1 cellular context compared by ENCODE assay signal in the genomic region with DNA sequence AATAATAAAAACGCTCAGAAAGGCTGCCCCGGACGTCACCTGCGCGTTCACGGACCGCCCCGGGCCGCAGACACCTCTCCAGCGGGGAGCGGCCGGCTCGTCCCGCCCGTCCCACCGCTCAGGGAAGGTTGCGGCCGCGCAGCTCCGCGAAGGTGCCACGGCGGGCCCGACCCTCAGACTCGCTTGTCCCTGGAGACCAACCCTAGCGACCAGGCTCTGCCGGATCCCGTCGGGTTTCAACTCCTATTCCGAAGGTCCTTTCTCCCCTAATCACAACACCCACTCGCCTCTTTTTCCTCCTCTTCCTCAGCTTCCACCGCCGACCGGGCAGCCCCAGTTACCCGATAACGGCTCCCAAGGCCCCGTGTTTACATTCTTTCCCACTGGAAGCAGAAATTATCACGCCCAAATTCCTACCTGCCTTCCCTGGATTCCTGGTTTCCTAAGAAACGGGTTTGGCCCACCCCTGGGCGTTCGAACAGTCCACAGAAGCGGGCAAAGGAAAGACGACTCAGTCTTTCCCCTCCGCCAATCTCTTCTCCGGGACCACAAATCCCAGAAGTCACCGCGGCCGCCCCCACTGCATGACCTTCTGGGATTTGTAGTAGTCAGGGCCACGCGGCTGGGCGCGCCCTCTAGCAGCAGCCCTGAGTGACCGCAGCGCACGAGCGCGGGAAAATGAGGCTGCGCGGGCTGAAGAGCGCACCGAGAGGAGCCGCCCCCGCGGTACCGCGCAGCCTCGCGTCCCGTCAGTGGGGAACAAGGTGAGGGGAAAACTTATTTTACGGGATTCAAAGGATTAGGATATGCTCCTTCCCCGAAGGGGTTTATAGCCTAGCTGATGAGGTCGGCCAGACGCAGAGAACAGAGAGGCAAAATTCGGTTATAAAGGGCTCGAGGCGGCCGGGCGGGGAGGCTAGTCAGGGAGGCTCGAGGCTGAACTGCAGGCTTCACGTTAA.
A peak's percentile ranks its signal among the peaks of the same experiment; 100 is the strongest.
TF ChIP-seq lines count a peak whose summit lies in the region.

A gene with protein sequence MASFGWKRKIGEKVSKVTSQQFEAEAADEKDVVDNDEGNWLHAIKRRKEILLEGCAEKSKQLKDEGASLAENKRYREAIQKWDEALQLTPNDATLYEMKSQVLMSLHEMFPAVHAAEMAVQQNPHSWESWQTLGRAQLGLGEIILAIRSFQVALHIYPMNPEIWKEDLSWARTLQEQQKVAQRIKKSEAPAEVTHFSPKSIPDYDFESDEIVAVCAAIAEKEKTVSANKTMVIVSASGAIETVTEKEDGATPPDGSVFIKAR (minus strand): TSS at position 555 of the 959 bp plus-strand sequence. CDS start 8,943 bp downstream, outside the sequence.

TF ChIP-seq in HepG2, 621 proteins besides CTCF, POLR2A, EP300 and RAD21 (continued from another document and continues in another):
- TF ChIP-seq, protein P1, sequence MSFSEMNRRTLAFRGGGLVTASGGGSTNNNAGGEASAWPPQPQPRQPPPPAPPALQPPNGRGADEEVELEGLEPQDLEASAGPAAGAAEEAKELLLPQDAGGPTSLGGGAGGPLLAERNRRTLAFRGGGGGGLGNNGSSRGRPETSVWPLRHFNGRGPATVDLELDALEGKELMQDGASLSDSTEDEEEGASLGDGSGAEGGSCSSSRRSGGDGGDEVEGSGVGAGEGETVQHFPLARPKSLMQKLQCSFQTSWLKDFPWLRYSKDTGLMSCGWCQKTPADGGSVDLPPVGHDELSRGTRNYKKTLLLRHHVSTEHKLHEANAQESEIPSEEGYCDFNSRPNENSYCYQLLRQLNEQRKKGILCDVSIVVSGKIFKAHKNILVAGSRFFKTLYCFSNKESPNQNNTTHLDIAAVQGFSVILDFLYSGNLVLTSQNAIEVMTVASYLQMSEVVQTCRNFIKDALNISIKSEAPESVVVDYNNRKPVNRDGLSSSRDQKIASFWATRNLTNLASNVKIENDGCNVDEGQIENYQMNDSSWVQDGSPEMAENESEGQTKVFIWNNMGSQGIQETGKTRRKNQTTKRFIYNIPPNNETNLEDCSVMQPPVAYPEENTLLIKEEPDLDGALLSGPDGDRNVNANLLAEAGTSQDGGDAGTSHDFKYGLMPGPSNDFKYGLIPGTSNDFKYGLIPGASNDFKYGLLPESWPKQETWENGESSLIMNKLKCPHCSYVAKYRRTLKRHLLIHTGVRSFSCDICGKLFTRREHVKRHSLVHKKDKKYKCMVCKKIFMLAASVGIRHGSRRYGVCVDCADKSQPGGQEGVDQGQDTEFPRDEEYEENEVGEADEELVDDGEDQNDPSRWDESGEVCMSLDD (CRISPR knock-in tag; IDR thresholded peaks at IDR 0.05; ENCODE audit: borderline replicate concordance) = no peak
- TF ChIP-seq, protein P2, sequence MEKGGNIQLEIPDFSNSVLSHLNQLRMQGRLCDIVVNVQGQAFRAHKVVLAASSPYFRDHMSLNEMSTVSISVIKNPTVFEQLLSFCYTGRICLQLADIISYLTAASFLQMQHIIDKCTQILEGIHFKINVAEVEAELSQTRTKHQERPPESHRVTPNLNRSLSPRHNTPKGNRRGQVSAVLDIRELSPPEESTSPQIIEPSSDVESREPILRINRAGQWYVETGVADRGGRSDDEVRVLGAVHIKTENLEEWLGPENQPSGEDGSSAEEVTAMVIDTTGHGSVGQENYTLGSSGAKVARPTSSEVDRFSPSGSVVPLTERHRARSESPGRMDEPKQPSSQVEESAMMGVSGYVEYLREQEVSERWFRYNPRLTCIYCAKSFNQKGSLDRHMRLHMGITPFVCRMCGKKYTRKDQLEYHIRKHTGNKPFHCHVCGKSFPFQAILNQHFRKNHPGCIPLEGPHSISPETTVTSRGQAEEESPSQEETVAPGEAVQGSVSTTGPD (CRISPR knock-in tag; IDR thresholded peaks at IDR 0.05) = no peak
- TF ChIP-seq ZNF629 (CRISPR knock-in tag; conservative IDR thresholded peaks at IDR 0.05) (no peak), ETV6 (CRISPR knock-in tag; conservative IDR thresholded peaks at IDR 0.05) (peak; percentile 64; the same call in 1 of the 2 replicates), TMF1 (CRISPR knock-in tag; IDR thresholded peaks at IDR 0.05; ENCODE audit: low read depth) (no peak), CBX5 (CRISPR knock-in tag; IDR thresholded peaks at IDR 0.05; ENCODE audit: borderline replicate concordance) (peak; percentile 74; the same call in 1 of the 2 replicates), ZBTB3 (CRISPR knock-in tag; IDR thresholded peaks at IDR 0.05; ENCODE audit: borderline replicate concordance, low read depth) (no peak; the same call in 1 of the 2 replicates), RARG (CRISPR knock-in tag; IDR thresholded peaks at IDR 0.05; ENCODE audit: low read depth) (no peak), SALL1 (CRISPR knock-in tag; IDR thresholded peaks at IDR 0.05) (peak; percentile 92), ZNF160 (CRISPR knock-in tag; IDR thresholded peaks at IDR 0.05) (peak; percentile 38; the same call in 1 of the 2 replicates), NR2F2 (IDR thresholded peaks at IDR 0.05; ENCODE audit: borderline replicate concordance, low read depth) (peak; percentile 23; the same call in 1 of the 2 replicates), EHMT2 (IDR thresholded peaks at IDR 0.05; ENCODE audit: borderline replicate concordance, low read depth, low read length) (no peak), RFX1 (IDR thresholded peaks at IDR 0.05) (no peak), ZNF567 (CRISPR knock-in tag; IDR thresholded peaks at IDR 0.05; ENCODE audit: borderline replicate concordance) (no peak; the same call in 1 of the 2 replicates), ZNF33B (CRISPR knock-in tag; IDR thresholded peaks at IDR 0.05) (peak; percentile 50; the same call in 1 of the 2 replicates), ZNF788 (CRISPR knock-in tag; IDR thresholded peaks at IDR 0.05; ENCODE audit: borderline replicate concordance) (peak; percentile 83; the same call in 1 of the 2 replicates), PHF20 (CRISPR knock-in tag; IDR thresholded peaks at IDR 0.05) (peak; percentile 56), GATA4 (IDR thresholded peaks at IDR 0.05; ENCODE audit: borderline replicate concordance, low read depth) (0 out of 2 replicates have a peak, but pooled peaks have one; percentile 18), NR2F6 (IDR thresholded peaks at IDR 0.05) (0 out of 2 replicates have a peak, but pooled peaks have one; percentile 11), NR2F6 (CRISPR knock-in tag; IDR thresholded peaks at IDR 0.05) (peak; percentile 71), ZBTB20 (CRISPR knock-in tag; IDR thresholded peaks at IDR 0.05; ENCODE audit: borderline replicate concordance, low read depth) (no peak), ZNF431 (CRISPR knock-in tag; IDR thresholded peaks at IDR 0.05; ENCODE audit: borderline replicate concordance, low read depth) (no peak), ZNF496 (CRISPR knock-in tag; IDR thresholded peaks at IDR 0.05; ENCODE audit: insufficient replicate concordance) (no peak), ZNF678 (CRISPR knock-in tag; IDR thresholded peaks at IDR 0.05) (peak; percentile 47; the same call in 1 of the 2 replicates), GABPB1 (CRISPR knock-in tag; IDR thresholded peaks at IDR 0.05) (peak; percentile 93), TBL1XR1 (IDR thresholded peaks at IDR 0.05; ENCODE audit: borderline replicate concordance, low read length, partially characterized antibody) (peak; percentile 33)
- TF ChIP-seq, protein P3, sequence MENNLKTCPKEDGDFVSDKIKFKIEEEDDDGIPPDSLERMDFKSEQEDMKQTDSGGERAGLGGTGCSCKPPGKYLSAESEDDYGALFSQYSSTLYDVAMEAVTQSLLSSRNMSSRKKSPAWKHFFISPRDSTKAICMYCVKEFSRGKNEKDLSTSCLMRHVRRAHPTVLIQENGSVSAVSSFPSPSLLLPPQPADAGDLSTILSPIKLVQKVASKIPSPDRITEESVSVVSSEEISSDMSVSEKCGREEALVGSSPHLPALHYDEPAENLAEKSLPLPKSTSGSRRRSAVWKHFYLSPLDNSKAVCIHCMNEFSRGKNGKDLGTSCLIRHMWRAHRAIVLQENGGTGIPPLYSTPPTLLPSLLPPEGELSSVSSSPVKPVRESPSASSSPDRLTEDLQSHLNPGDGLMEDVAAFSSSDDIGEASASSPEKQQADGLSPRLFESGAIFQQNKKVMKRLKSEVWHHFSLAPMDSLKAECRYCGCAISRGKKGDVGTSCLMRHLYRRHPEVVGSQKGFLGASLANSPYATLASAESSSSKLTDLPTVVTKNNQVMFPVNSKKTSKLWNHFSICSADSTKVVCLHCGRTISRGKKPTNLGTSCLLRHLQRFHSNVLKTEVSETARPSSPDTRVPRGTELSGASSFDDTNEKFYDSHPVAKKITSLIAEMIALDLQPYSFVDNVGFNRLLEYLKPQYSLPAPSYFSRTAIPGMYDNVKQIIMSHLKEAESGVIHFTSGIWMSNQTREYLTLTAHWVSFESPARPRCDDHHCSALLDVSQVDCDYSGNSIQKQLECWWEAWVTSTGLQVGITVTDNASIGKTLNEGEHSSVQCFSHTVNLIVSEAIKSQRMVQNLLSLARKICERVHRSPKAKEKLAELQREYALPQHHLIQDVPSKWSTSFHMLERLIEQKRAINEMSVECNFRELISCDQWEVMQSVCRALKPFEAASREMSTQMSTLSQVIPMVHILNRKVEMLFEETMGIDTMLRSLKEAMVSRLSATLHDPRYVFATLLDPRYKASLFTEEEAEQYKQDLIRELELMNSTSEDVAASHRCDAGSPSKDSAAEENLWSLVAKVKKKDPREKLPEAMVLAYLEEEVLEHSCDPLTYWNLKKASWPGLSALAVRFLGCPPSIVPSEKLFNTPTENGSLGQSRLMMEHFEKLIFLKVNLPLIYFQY (CRISPR knock-in tag; IDR thresholded peaks at IDR 0.05; ENCODE audit: borderline replicate concordance) = no peak
- TF ChIP-seq, protein P4, sequence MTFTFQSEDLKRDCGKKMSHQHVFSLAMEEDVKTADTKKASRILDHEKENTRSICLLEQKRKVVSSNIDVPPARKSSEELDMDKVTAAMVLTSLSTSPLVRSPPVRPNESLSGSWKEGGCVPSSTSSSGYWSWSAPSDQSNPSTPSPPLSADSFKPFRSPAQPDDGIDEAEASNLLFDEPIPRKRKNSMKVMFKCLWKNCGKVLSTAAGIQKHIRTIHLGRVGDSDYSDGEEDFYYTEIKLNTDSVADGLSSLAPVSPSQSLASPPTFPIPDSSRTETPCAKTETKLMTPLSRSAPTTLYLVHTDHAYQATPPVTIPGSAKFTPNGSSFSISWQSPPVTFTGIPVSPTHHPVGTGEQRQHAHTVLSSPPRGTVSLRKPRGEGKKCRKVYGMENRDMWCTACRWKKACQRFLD (CRISPR knock-in tag; IDR thresholded peaks at IDR 0.05; ENCODE audit: borderline replicate concordance) = no peak
- TF ChIP-seq, protein P5, sequence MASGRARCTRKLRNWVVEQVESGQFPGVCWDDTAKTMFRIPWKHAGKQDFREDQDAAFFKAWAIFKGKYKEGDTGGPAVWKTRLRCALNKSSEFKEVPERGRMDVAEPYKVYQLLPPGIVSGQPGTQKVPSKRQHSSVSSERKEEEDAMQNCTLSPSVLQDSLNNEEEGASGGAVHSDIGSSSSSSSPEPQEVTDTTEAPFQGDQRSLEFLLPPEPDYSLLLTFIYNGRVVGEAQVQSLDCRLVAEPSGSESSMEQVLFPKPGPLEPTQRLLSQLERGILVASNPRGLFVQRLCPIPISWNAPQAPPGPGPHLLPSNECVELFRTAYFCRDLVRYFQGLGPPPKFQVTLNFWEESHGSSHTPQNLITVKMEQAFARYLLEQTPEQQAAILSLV (CRISPR knock-in tag; IDR thresholded peaks at IDR 0.05; ENCODE audit: borderline replicate concordance) = no peak; the same call in 1 of the 2 replicates
- TF ChIP-seq, protein P6, sequence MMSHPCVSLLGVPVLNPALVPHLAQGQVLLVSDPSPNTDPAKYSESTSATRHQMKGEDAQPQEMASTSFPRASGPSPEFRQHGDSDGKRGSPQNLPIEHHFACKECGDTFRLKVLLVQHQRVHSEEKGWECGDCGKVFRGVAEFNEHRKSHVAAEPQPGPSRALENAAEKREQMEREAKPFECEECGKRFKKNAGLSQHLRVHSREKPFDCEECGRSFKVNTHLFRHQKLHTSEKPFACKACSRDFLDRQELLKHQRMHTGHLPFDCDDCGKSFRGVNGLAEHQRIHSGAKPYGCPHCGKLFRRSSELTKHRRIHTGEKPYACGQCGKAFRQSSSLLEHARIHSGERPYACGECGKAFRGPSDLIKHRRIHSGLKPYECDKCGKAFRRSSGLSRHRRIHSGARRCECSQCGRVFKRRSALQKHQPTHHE (CRISPR knock-in tag; IDR thresholded peaks at IDR 0.05; ENCODE audit: borderline replicate concordance) = no peak
- TF ChIP-seq, protein P7, sequence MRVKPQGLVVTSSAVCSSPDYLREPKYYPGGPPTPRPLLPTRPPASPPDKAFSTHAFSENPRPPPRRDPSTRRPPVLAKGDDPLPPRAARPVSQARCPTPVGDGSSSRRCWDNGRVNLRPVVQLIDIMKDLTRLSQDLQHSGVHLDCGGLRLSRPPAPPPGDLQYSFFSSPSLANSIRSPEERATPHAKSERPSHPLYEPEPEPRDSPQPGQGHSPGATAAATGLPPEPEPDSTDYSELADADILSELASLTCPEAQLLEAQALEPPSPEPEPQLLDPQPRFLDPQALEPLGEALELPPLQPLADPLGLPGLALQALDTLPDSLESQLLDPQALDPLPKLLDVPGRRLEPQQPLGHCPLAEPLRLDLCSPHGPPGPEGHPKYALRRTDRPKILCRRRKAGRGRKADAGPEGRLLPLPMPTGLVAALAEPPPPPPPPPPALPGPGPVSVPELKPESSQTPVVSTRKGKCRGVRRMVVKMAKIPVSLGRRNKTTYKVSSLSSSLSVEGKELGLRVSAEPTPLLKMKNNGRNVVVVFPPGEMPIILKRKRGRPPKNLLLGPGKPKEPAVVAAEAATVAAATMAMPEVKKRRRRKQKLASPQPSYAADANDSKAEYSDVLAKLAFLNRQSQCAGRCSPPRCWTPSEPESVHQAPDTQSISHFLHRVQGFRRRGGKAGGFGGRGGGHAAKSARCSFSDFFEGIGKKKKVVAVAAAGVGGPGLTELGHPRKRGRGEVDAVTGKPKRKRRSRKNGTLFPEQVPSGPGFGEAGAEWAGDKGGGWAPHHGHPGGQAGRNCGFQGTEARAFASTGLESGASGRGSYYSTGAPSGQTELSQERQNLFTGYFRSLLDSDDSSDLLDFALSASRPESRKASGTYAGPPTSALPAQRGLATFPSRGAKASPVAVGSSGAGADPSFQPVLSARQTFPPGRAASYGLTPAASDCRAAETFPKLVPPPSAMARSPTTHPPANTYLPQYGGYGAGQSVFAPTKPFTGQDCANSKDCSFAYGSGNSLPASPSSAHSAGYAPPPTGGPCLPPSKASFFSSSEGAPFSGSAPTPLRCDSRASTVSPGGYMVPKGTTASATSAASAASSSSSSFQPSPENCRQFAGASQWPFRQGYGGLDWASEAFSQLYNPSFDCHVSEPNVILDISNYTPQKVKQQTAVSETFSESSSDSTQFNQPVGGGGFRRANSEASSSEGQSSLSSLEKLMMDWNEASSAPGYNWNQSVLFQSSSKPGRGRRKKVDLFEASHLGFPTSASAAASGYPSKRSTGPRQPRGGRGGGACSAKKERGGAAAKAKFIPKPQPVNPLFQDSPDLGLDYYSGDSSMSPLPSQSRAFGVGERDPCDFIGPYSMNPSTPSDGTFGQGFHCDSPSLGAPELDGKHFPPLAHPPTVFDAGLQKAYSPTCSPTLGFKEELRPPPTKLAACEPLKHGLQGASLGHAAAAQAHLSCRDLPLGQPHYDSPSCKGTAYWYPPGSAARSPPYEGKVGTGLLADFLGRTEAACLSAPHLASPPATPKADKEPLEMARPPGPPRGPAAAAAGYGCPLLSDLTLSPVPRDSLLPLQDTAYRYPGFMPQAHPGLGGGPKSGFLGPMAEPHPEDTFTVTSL (CRISPR knock-in tag; IDR thresholded peaks at IDR 0.05; ENCODE audit: borderline replicate concordance) = no peak
- TF ChIP-seq, protein P8, sequence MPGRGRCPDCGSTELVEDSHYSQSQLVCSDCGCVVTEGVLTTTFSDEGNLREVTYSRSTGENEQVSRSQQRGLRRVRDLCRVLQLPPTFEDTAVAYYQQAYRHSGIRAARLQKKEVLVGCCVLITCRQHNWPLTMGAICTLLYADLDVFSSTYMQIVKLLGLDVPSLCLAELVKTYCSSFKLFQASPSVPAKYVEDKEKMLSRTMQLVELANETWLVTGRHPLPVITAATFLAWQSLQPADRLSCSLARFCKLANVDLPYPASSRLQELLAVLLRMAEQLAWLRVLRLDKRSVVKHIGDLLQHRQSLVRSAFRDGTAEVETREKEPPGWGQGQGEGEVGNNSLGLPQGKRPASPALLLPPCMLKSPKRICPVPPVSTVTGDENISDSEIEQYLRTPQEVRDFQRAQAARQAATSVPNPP (CRISPR knock-in tag; IDR thresholded peaks at IDR 0.05) = peak; percentile 63; the same call in 1 of the 2 replicates
